In genomic region chr10:114879541-114880158, GRCh38 we compare ENCODE assay signal across 7 cellular contexts. TPM values are rescaled to one million over a fixed set of nuclear protein-coding genes. Genes with fewer than 3 reads are reported as not detected.
DNase-seq lines count a peak whose midpoint lies in the region; ATAC-seq and TF ChIP-seq lines count a peak whose summit lies in the region.

No MANE protein-coding gene starts in this region.

- intact Hi-C loops in IMR-90 (cut with micrococcal nuclease) (loop anchor here (5.0 to 10.0 kb wide), 4 partner anchors 115 to 577 kb away; no protein-coding TSS in a partner anchor), spleen (cut with DNase I; ENCODE audit: low total_unique reads) (loop anchor here (5.0 kb wide), 1 partner anchor 253 kb away; no protein-coding TSS in a partner anchor)

- peak; percentile 37; the same call in 1 of the 2 replicates for TF ChIP-seq RAD21 in IMR-90 (IDR thresholded peaks at IDR 0.05; ENCODE audit: low read length)

- H2BK15ac ChIP-seq in IMR-90 (ENCODE audit: low read depth, low read length) = no peak overlapping the region

- H3K79me1 ChIP-seq in IMR-90 (ENCODE audit: low read depth in 1 of 2, low read length in 2 of 2) = no peaks in the 10 kb centered on the region

- no peak overlapping the region for H4K5ac ChIP-seq in IMR-90 (ENCODE audit: low read depth, low read length)

- TF ChIP-seq CTCF in GM12865 (IDR thresholded peaks at IDR 0.05; ENCODE audit: insufficient read depth, low read depth, low read length, missing control alignments) (peak; percentile 81), IMR-90 (conservative IDR thresholded peaks at IDR 0.05; ENCODE audit: low read depth, low read length) (peak; percentile 49), fibroblast of the aortic adventitia (IDR thresholded peaks at IDR 0.05; ENCODE audit: insufficient read depth, low read length) (peak; percentile 66), spleen (IDR thresholded peaks at IDR 0.05 in 8 of 11, conservative IDR thresholded peaks at IDR 0.05 in 3 of 11) (peak in 9 of 11 experiments; percentile 12 to 63 (median 52))

- H3K4me1 ChIP-seq in IMR-90 (ENCODE audit: control insufficient read depth, insufficient read depth, low read length) (0 out of 2 replicates have a peak, but pooled peaks cover 2% of the 10 kb centered on the region), spleen (peaks cover 0 to 40% (median 17%) of the 10 kb centered on the region in 6 donors)

- H2BK20ac ChIP-seq in IMR-90 (ENCODE audit: low read depth, low read length) = no peak overlapping the region

- peak; percentile 75 for DNase-seq in GM12865 (ENCODE audit: low read depth)
- peak; percentile 16 for DNase-seq in IMR-90
- peak; percentile 24 for DNase-seq in activated CD4-positive, alpha-beta T cell treated with anti-CD3 and anti-CD28 coated beads, Interleukin-2, amount 50 U/mL, for 1 hour
- peak; percentile 36 for DNase-seq in fibroblast of the aortic adventitia (ENCODE audit: low read depth)
- no peak for DNase-seq in spleen
- DNase-seq in HCEC 1CT = no peak

- H3K4me3 ChIP-seq in GM12865 (ENCODE audit: low read depth, low read length) (peak overlapping the region; percentile 28; the same call in 1 of the 2 replicates), IMR-90 (ENCODE audit: insufficient read depth, low read depth, low read length) (no peak overlapping the region), fibroblast of the aortic adventitia (ENCODE audit: low read depth, low read length) (no peak overlapping the region), spleen (no peak overlapping the region)

- CTCF ChIA-PET in IMR-90 (lab: Yijun Ruan, JAX) = interaction anchor here (0.5 to 1.6 kb wide), 12 partner anchors 10 to 250 kb away, joined by 3 to 9 read pairs (median 4); no protein-coding TSS in a partner anchor

- TF ChIP-seq POLR2A in IMR-90 (IDR thresholded peaks at IDR 0.05; ENCODE audit: low read depth, low read length) (no peak), spleen (IDR thresholded peaks at IDR 0.05) (no peak)

- no peak overlapping the region for H2BK5ac ChIP-seq in IMR-90 (ENCODE audit: low read depth, low read length, poor library complexity, severe bottlenecking)

- dilution Hi-C loops in IMR-90 (cut with HindIII; ENCODE audit: low sequenced_read_pairs, unreplicated experiment) = no loop called here

- no peak overlapping the region for H2AK9ac ChIP-seq in IMR-90 (replicated peaks; ENCODE audit: low read depth, low read length, poor library complexity)

- H4K91ac ChIP-seq in IMR-90 (ENCODE audit: insufficient read depth, low read depth, low read length) = no peak overlapping the region

- no peak overlapping the region for H4K8ac ChIP-seq in IMR-90 (ENCODE audit: low read depth in 2 of 2, low read length in 2 of 2)

- H3K4ac ChIP-seq in IMR-90 (ENCODE audit: low read depth, low read length) = no peak overlapping the region

- ATAC-seq in GM21526 (IDR thresholded peaks at IDR 0.05; ENCODE audit: low FRiP score, unreplicated experiment) = peak; percentile 81
- peak; percentile 27; the same call in 1 of the 2 replicates for ATAC-seq in IMR-90 (ENCODE audit: low read depth)

- H3K9me3 ChIP-seq in IMR-90 (ENCODE audit: control insufficient read depth, insufficient read depth, low read length) = no peaks in the 10 kb centered on the region
- no peaks in the 10 kb centered on the region for H3K9me3 ChIP-seq in spleen

- H2AFZ ChIP-seq in IMR-90 (replicated peaks; ENCODE audit: low read length, poor library complexity) = peak overlapping the region; percentile 50

- 70% methylated on average over 2 of the region's 13 CpGs; no CpG with 5 or more reads in 1 of the 2 experiments for WGBS in IMR-90 (ENCODE audit: extremely low coverage in 2 of 2, insufficient read length in 1 of 2), 2 experiments
- WGBS in spleen, 5 donors = 20 to 31% (median 27%) methylated on average over 13 of the region's 13 CpGs

- no peak overlapping the region for H2BK120ac ChIP-seq in IMR-90 (ENCODE audit: low read depth, low read length)

- no peak overlapping the region for H3K56ac ChIP-seq in IMR-90 (ENCODE audit: extremely low read depth, insufficient read depth, low read length)

- no peak overlapping the region for H3K14ac ChIP-seq in IMR-90 (replicated peaks; ENCODE audit: low read depth, low read length)

- no peaks in the 10 kb centered on the region for H3K27me3 ChIP-seq in IMR-90 (ENCODE audit: control insufficient read depth, insufficient read depth, low read length)
- peaks cover 0 to 28% (median 0%) of the 10 kb centered on the region in 7 donors for H3K27me3 ChIP-seq in spleen (replicated peaks in 1 of 7)

- no peak overlapping the region for H3K23ac ChIP-seq in IMR-90 (ENCODE audit: low read depth, low read length)

- peak overlapping the region; percentile 18; the same call in 1 of the 2 replicates for H3K4me2 ChIP-seq in IMR-90 (ENCODE audit: low read depth, low read length)

- no peak overlapping the region for H3K18ac ChIP-seq in IMR-90 (ENCODE audit: low read depth, low read length)

- H3K27ac ChIP-seq in IMR-90 (ENCODE audit: insufficient read depth, low read length) (no peak overlapping the region), spleen (no peak overlapping the region)

- no peaks in the 10 kb centered on the region for H4K20me1 ChIP-seq in IMR-90 (ENCODE audit: insufficient read depth, low read length)

- H3K9ac ChIP-seq in IMR-90 (ENCODE audit: low read depth, low read length) = no peak overlapping the region

- POLR2A ChIA-PET in IMR-90 (lab: Charles Lee; ENCODE audit: unreplicated experiment) = no interaction called here

- no peaks in the 10 kb centered on the region; the same call in 1 of the 2 replicates for H3K9me1 ChIP-seq in IMR-90 (ENCODE audit: insufficient read depth, low read length)

- BruUV-seq in IMR-90 (replicated peaks; lab: Mats Ljungman, UMichigan) = no TSS peak

- H3K36me3 ChIP-seq in IMR-90 (ENCODE audit: control insufficient read depth, insufficient read depth, low read length) = no peaks in the 10 kb centered on the region
- H3K36me3 ChIP-seq in spleen = no peaks in the 10 kb centered on the region

- in situ Hi-C loops in IMR-90 (cut with MboI; ENCODE audit: low sequenced_read_pairs) = loop anchor here (10.0 to 25.0 kb wide), 2 partner anchors 245 to 533 kb away; no protein-coding TSS in a partner anchor

- H2AK5ac ChIP-seq in IMR-90 (ENCODE audit: low read depth, low read length) = no peak overlapping the region

TF ChIP-seq in IMR-90, 13 proteins besides CTCF, POLR2A, EP300 and RAD21:
- TF ChIP-seq MAZ (IDR thresholded peaks at IDR 0.05; ENCODE audit: borderline replicate concordance, low read depth, low read length) = no peak
- no peak for TF ChIP-seq USF2 (IDR thresholded peaks at IDR 0.05; ENCODE audit: low read depth, low read length)

RNA-seq across cellular contexts. Expression of gene FHIP2A, which starts 58.1 kb away (rescaled TPM):
- total RNA-seq in IMR-90 (2012; rRNA removed) = 16.5 and 21.7 TPM in 2 replicates
- 8.9 and 10.7 TPM in 2 replicates for polyA plus RNA-seq in IMR-90 (2012; rRNA removed)
- polyA plus RNA-seq in IMR-90 (2012; cell fraction: cytosol; rRNA removed) = 2.5 and 7.1 TPM in 2 replicates
- polyA plus RNA-seq in IMR-90 (2012; cell fraction: nucleus; rRNA removed; ENCODE audit: low replicate concordance) = 39.6 and 46.5 TPM in 2 replicates
- 36.6 and 54.7 TPM in 2 replicates for total RNA-seq in fibroblast of the aortic adventitia (ENCODE audit: low replicate concordance)
- 10 to 100 TPM; 28.2 to 37.5 (median 28.7) TPM for total RNA-seq in spleen
- 1 to 10 TPM; 4.6 to 6.4 (median 5.2) TPM for polyA plus RNA-seq in spleen

RNA-seq across cellular contexts. Expression of gene TRUB1, which starts 58.3 kb away (rescaled TPM):
- total RNA-seq in IMR-90 (2012; rRNA removed) (17.9 and 26.1 TPM in 2 replicates), fibroblast of the aortic adventitia (ENCODE audit: low replicate concordance) (31.8 and 71.7 TPM in 2 replicates), spleen (10 to 100 TPM in 6 of 7 donors, 1 to 10 TPM in 1; 9.8 to 22.8 (median 13.6) TPM)
- polyA plus RNA-seq in IMR-90 (2012; rRNA removed) (9.1 and 10.6 TPM in 2 replicates), spleen (1 to 10 TPM; 4.8 to 8.2 (median 6.9) TPM)
- polyA plus RNA-seq in IMR-90 (2012; cell fraction: cytosol; rRNA removed) = 2.2 and 3.1 TPM in 2 replicates
- polyA plus RNA-seq in IMR-90 (2012; cell fraction: nucleus; rRNA removed; ENCODE audit: low replicate concordance) = 1.5 and 5.3 TPM in 2 replicates

Comparison
In these comparisons a context has a peak if more than half of its experiments do, and no peak if none do; other contexts are left out.
1. DNase-seq: peak in GM12865 (single experiment), IMR-90 (single experiment), activated CD4-positive, alpha-beta T cell treated with anti-CD3 and anti-CD28 coated beads, Interleukin-2, amount 50 U/mL, for 1 hour (single experiment) and fibroblast of the aortic adventitia (single experiment); none in spleen (single experiment) and HCEC 1CT (single experiment).
2. Peak in every context shown above with its lines, with median percentiles within 50 percentile points of each other: CTCF ChIP-seq.